Comparison of ENCODE assay signal across 1 cellular context in the genomic region with DNA sequence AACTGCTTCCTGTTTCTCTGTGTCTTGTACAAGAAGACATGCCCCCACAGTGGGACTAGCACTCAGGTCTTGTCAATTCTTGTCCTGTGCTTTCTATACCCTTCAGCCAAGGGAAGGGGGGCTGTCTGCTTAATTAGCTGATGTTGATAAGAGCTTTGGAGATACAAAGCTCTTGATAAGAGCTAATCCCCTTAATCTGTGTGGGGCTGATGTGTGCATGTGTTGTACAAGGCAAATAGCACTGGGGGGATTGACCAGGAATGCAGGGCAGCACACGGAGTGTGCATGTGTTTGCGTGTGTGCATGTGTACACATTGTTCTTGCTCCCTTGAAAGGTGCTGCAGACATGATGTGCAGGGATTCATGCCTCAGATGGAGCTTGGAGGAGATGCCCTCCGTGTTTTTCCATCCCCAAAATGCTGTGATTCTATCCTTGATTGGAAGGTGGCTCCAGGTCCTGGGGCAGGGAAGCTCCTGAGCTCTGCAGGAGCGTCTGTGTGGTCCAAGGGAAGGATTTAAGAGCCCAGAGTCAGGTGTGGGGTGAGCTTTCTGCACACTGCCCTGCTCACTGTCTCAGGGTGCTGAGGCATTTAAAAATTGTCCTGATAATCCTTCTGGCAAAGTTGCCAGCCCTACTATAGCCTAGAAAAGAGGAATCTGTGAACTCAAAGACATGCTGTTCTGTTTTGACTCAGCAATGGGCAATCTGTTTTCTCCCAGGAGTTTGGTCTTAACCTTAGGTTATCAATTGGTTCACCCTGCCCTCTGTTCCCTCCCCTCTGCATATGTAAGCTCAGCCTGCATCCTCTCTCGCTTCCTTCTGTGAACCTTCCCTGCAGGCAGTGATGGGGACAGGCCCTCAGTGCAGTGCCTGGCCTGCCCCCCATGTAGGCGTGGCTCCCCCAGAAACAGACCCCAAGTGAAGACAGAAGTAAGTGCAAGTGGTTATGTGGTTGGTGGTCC.
TF ChIP-seq lines count a peak whose summit lies in the region.

No MANE protein-coding gene starts in this region.

TF ChIP-seq in GM12878, 131 proteins besides CTCF, POLR2A, EP300 and RAD21 (continued from another document):
- TF ChIP-seq, protein P1, sequence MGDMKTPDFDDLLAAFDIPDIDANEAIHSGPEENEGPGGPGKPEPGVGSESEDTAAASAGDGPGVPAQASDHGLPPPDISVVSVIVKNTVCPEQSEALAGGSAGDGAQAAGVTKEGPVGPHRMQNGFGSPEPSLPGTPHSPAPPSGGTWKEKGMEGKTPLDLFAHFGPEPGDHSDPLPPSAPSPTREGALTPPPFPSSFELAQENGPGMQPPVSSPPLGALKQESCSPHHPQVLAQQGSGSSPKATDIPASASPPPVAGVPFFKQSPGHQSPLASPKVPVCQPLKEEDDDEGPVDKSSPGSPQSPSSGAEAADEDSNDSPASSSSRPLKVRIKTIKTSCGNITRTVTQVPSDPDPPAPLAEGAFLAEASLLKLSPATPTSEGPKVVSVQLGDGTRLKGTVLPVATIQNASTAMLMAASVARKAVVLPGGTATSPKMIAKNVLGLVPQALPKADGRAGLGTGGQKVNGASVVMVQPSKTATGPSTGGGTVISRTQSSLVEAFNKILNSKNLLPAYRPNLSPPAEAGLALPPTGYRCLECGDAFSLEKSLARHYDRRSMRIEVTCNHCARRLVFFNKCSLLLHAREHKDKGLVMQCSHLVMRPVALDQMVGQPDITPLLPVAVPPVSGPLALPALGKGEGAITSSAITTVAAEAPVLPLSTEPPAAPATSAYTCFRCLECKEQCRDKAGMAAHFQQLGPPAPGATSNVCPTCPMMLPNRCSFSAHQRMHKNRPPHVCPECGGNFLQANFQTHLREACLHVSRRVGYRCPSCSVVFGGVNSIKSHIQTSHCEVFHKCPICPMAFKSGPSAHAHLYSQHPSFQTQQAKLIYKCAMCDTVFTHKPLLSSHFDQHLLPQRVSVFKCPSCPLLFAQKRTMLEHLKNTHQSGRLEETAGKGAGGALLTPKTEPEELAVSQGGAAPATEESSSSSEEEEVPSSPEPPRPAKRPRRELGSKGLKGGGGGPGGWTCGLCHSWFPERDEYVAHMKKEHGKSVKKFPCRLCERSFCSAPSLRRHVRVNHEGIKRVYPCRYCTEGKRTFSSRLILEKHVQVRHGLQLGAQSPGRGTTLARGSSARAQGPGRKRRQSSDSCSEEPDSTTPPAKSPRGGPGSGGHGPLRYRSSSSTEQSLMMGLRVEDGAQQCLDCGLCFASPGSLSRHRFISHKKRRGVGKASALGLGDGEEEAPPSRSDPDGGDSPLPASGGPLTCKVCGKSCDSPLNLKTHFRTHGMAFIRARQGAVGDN (IDR thresholded peaks at IDR 0.05): peak; percentile 35; the same call in 1 of the 2 replicates
- TF ChIP-seq HDGF (IDR thresholded peaks at IDR 0.05): 0 out of 2 replicates have a peak, but pooled peaks have one; percentile 17
- peak; percentile 35; the same call in 1 of the 2 replicates for TF ChIP-seq DPF2 (IDR thresholded peaks at IDR 0.05)
- TF ChIP-seq RB1 (IDR thresholded peaks at IDR 0.05; ENCODE audit: borderline replicate concordance): no peak
- peak; percentile 49; the same call in 1 of the 2 replicates for TF ChIP-seq NBN (IDR thresholded peaks at IDR 0.05)
- peak; percentile 90 for TF ChIP-seq IRF4 (IDR thresholded peaks at IDR 0.05; ENCODE audit: low read depth, low read length)
- TF ChIP-seq MTA2 (IDR thresholded peaks at IDR 0.05; ENCODE audit: low read depth): peak; percentile 31
- 0 out of 2 replicates have a peak, but pooled peaks have one; percentile 40 for TF ChIP-seq GABPA (IDR thresholded peaks at IDR 0.05; ENCODE audit: low read depth)
- TF ChIP-seq GATAD2B (conservative IDR thresholded peaks at IDR 0.05; ENCODE audit: low read depth): 0 out of 2 replicates have a peak, but pooled peaks have one; percentile 30
- 0 out of 4 replicates have a peak, but pooled peaks of 1 of the 2 experiments have one; percentile 25 for TF ChIP-seq BHLHE40 (IDR thresholded peaks at IDR 0.05; ENCODE audit: borderline replicate concordance in 1 of 2, low read depth in 2 of 2, low read length in 1 of 2)
- TF ChIP-seq POU2F2 (IDR thresholded peaks at IDR 0.05; ENCODE audit: borderline replicate concordance, low read depth, low read length): peak; percentile 78; the same call in 2 of the 3 replicates
- TF ChIP-seq JUNB (IDR thresholded peaks at IDR 0.05): peak; percentile 71
- TF ChIP-seq EZH2 (IDR thresholded peaks at IDR 0.05; ENCODE audit: borderline replicate concordance, control insufficient read depth, low read depth, low read length): no peak
- TF ChIP-seq NKRF (conservative IDR thresholded peaks at IDR 0.05): no peak
- TF ChIP-seq NR2F1 (conservative IDR thresholded peaks at IDR 0.05): peak; percentile 78
- peak; percentile 68 for TF ChIP-seq MEF2B (IDR thresholded peaks at IDR 0.05; ENCODE audit: partially characterized antibody, poor library complexity, severe bottlenecking)
- TF ChIP-seq, protein P2, sequence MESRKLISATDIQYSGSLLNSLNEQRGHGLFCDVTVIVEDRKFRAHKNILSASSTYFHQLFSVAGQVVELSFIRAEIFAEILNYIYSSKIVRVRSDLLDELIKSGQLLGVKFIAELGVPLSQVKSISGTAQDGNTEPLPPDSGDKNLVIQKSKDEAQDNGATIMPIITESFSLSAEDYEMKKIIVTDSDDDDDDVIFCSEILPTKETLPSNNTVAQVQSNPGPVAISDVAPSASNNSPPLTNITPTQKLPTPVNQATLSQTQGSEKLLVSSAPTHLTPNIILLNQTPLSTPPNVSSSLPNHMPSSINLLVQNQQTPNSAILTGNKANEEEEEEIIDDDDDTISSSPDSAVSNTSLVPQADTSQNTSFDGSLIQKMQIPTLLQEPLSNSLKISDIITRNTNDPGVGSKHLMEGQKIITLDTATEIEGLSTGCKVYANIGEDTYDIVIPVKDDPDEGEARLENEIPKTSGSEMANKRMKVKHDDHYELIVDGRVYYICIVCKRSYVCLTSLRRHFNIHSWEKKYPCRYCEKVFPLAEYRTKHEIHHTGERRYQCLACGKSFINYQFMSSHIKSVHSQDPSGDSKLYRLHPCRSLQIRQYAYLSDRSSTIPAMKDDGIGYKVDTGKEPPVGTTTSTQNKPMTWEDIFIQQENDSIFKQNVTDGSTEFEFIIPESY (IDR thresholded peaks at IDR 0.05): no peak
- TF ChIP-seq CREB1 (IDR thresholded peaks at IDR 0.05; ENCODE audit: low read depth): no peak
- TF ChIP-seq KAT2A (conservative IDR thresholded peaks at IDR 0.05; ENCODE audit: control insufficient read depth, low read depth, low read length): no peak
- TF ChIP-seq, protein P3, sequence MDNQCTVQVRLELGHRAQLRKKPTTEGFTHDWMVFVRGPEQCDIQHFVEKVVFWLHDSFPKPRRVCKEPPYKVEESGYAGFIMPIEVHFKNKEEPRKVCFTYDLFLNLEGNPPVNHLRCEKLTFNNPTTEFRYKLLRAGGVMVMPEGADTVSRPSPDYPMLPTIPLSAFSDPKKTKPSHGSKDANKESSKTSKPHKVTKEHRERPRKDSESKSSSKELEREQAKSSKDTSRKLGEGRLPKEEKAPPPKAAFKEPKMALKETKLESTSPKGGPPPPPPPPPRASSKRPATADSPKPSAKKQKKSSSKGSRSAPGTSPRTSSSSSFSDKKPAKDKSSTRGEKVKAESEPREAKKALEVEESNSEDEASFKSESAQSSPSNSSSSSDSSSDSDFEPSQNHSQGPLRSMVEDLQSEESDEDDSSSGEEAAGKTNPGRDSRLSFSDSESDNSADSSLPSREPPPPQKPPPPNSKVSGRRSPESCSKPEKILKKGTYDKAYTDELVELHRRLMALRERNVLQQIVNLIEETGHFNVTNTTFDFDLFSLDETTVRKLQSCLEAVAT (IDR thresholded peaks at IDR 0.05): peak; percentile 99
- TF ChIP-seq EGR1 (IDR thresholded peaks at IDR 0.05; ENCODE audit: borderline replicate concordance in 1 of 2, low read depth in 2 of 2, low read length in 2 of 2): no peak
- no peak for TF ChIP-seq MTA3 (IDR thresholded peaks at IDR 0.05; ENCODE audit: borderline replicate concordance, low read length)
- no peak; the same call in 1 of the 2 replicates for TF ChIP-seq NFIC (IDR thresholded peaks at IDR 0.05; ENCODE audit: low read depth, low read length)
- peak; percentile 38; the same call in 1 of the 2 replicates for TF ChIP-seq PAX5 (IDR thresholded peaks at IDR 0.05; ENCODE audit: borderline replicate concordance, low read depth, low read length)
- peak; percentile 43; the same call in 1 of the 2 replicates for TF ChIP-seq CHD2 (IDR thresholded peaks at IDR 0.05; ENCODE audit: borderline replicate concordance, low read depth, low read length)
- 0 out of 2 replicates have a peak, but pooled peaks have one; percentile 24 for TF ChIP-seq WRNIP1 (IDR thresholded peaks at IDR 0.05; ENCODE audit: borderline replicate concordance, low read depth, low read length)
- TF ChIP-seq RELA (IDR thresholded peaks at IDR 0.05; ENCODE audit: borderline replicate concordance, partially characterized antibody): peak; percentile 17
- peak; percentile 68; the same call in 1 of the 2 replicates for TF ChIP-seq JUND (IDR thresholded peaks at IDR 0.05; ENCODE audit: low read depth, low read length)
- no peak for TF ChIP-seq CEBPB (IDR thresholded peaks at IDR 0.05; ENCODE audit: borderline replicate concordance in 1 of 2, low read depth in 2 of 2, low read length in 2 of 2)
- TF ChIP-seq IKZF1 (conservative IDR thresholded peaks at IDR 0.05): peak; percentile 69
- TF ChIP-seq RCOR1 (conservative IDR thresholded peaks at IDR 0.05; ENCODE audit: low read depth, low read length): 0 out of 2 replicates have a peak, but pooled peaks have one; percentile 69
- 0 out of 2 replicates have a peak, but pooled peaks have one; percentile 16 for TF ChIP-seq ZNF217 (IDR thresholded peaks at IDR 0.05)
- peak in 1 of 2 experiments; percentile 73; a peak in 2 of 4 replicates for TF ChIP-seq SRF (IDR thresholded peaks at IDR 0.05; ENCODE audit: low read depth in 2 of 2, low read length in 2 of 2)
- peak; percentile 64 for TF ChIP-seq RELB (IDR thresholded peaks at IDR 0.05; ENCODE audit: low read depth)
- TF ChIP-seq REST (IDR thresholded peaks at IDR 0.05; ENCODE audit: low read depth, low read length): no peak
- no peak for TF ChIP-seq PAX8 (IDR thresholded peaks at IDR 0.05)
- TF ChIP-seq BMI1 (IDR thresholded peaks at IDR 0.05; ENCODE audit: borderline replicate concordance): no peak
